2 cellular contexts compared by ENCODE assay signal in genomic region chr17:50310455-50311111, GRCh38.
TF ChIP-seq lines count a peak whose summit lies in the region.

No MANE protein-coding gene starts in this region.

TF ChIP-seq in HepG2, 621 proteins besides CTCF, POLR2A, EP300 and RAD21 (continues in another document):
- no peak for TF ChIP-seq CHD2 (IDR thresholded peaks at IDR 0.05; ENCODE audit: low read depth, low read length)
- TF ChIP-seq HHEX (CRISPR knock-in tag; IDR thresholded peaks at IDR 0.05) = no peak
- TF ChIP-seq NCOR1 (IDR thresholded peaks at IDR 0.05; ENCODE audit: borderline replicate concordance, low read length) = no peak; the same call in 1 of the 2 replicates
- TF ChIP-seq, protein P1, sequence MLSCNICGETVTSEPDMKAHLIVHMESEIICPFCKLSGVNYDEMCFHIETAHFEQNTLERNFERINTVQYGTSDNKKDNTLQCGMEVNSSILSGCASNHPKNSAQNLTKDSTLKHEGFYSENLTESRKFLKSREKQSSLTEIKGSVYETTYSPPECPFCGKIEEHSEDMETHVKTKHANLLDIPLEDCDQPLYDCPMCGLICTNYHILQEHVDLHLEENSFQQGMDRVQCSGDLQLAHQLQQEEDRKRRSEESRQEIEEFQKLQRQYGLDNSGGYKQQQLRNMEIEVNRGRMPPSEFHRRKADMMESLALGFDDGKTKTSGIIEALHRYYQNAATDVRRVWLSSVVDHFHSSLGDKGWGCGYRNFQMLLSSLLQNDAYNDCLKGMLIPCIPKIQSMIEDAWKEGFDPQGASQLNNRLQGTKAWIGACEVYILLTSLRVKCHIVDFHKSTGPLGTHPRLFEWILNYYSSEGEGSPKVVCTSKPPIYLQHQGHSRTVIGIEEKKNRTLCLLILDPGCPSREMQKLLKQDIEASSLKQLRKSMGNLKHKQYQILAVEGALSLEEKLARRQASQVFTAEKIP (CRISPR knock-in tag; IDR thresholded peaks at IDR 0.05; ENCODE audit: borderline replicate concordance) = no peak
- TF ChIP-seq SP4 (CRISPR knock-in tag; IDR thresholded peaks at IDR 0.05) = no peak
- TF ChIP-seq TFDP1 (CRISPR knock-in tag; IDR thresholded peaks at IDR 0.05; ENCODE audit: borderline replicate concordance) = no peak
- no peak for TF ChIP-seq DZIP1 (CRISPR knock-in tag; IDR thresholded peaks at IDR 0.05)
- TF ChIP-seq RFX3 (CRISPR knock-in tag; IDR thresholded peaks at IDR 0.05) = no peak
- no peak for TF ChIP-seq NKX3-1 (CRISPR knock-in tag; IDR thresholded peaks at IDR 0.05)
- TF ChIP-seq ZNF124 (CRISPR knock-in tag; IDR thresholded peaks at IDR 0.05) = no peak
- no peak for TF ChIP-seq GTF3A (CRISPR knock-in tag; conservative IDR thresholded peaks at IDR 0.05)
- no peak for TF ChIP-seq ZNF550 (CRISPR knock-in tag; IDR thresholded peaks at IDR 0.05; ENCODE audit: borderline replicate concordance)
- TF ChIP-seq, protein P2, sequence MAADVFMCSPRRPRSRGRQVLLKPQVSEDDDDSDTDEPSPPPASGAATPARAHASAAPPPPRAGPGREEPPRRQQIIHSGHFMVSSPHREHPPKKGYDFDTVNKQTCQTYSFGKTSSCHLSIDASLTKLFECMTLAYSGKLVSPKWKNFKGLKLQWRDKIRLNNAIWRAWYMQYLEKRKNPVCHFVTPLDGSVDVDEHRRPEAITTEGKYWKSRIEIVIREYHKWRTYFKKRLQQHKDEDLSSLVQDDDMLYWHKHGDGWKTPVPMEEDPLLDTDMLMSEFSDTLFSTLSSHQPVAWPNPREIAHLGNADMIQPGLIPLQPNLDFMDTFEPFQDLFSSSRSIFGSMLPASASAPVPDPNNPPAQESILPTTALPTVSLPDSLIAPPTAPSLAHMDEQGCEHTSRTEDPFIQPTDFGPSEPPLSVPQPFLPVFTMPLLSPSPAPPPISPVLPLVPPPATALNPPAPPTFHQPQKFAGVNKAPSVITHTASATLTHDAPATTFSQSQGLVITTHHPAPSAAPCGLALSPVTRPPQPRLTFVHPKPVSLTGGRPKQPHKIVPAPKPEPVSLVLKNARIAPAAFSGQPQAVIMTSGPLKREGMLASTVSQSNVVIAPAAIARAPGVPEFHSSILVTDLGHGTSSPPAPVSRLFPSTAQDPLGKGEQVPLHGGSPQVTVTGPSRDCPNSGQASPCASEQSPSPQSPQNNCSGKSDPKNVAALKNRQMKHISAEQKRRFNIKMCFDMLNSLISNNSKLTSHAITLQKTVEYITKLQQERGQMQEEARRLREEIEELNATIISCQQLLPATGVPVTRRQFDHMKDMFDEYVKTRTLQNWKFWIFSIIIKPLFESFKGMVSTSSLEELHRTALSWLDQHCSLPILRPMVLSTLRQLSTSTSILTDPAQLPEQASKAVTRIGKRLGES (CRISPR knock-in tag; IDR thresholded peaks at IDR 0.05; ENCODE audit: borderline replicate concordance) = no peak
- TF ChIP-seq ATAD3A (CRISPR knock-in tag; IDR thresholded peaks at IDR 0.05) = no peak

TF ChIP-seq in GM12878, 131 proteins besides CTCF, POLR2A, EP300 and RAD21:
- TF ChIP-seq, protein P3, sequence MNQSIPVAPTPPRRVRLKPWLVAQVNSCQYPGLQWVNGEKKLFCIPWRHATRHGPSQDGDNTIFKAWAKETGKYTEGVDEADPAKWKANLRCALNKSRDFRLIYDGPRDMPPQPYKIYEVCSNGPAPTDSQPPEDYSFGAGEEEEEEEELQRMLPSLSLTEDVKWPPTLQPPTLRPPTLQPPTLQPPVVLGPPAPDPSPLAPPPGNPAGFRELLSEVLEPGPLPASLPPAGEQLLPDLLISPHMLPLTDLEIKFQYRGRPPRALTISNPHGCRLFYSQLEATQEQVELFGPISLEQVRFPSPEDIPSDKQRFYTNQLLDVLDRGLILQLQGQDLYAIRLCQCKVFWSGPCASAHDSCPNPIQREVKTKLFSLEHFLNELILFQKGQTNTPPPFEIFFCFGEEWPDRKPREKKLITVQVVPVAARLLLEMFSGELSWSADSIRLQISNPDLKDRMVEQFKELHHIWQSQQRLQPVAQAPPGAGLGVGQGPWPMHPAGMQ (IDR thresholded peaks at IDR 0.05; ENCODE audit: borderline replicate concordance) = no peak
- no peak for TF ChIP-seq POLR2AphosphoS2 (IDR thresholded peaks at IDR 0.05; ENCODE audit: low read depth, low read length)
- no peak for TF ChIP-seq ZNF217 (IDR thresholded peaks at IDR 0.05)
TF ChIP-seq in GM12878: peak in this region for 0.
